17 cellular contexts compared by ENCODE assay signal in the genomic region with DNA sequence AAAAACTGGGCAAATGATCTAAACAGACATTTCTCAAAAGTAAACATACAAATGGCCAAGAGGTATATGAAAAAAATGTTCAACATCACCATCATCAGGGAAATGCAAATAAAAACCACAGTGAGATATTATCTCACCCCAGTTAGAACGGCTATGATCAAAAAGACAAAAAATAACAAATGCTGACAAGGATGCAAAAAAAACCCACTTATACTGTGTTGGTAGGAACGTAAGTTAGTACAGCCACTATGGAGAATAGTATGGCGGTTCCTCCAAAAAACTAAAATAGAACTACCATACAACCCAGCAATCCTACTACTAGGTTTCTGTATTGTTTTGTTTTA.
DNase-seq lines count a peak whose midpoint lies in the region; ATAC-seq and TF ChIP-seq lines count a peak whose summit lies in the region.
"Had no signal": no experiment of that assay in that cellular context is flagged by ENCODE, and none has a peak within 500 bp of the region (broad histone marks: within the 10 kb centered on the region; RNA-seq: fewer than 3 reads in every experiment).

No MANE protein-coding gene starts in this region.

- ATAC-seq in activated CD8-positive, alpha-beta T cell treated with anti-CD3 and anti-CD28 coated beads, Interleukin-2, amount 10 ng/mL, durations not matched to agents 7 days and 5 days = no peak
- no peak for ATAC-seq in activated CD8-positive, alpha-beta T cell treated with anti-CD3 and anti-CD28 coated beads for 36 hours
- ATAC-seq in natural killer cell treated with Interleukin-12 subunit alpha and Interleukin-12 subunit beta and Interleukin-15 and Interleukin-18, amount 100 ng/mL, for 72 hours = no peak
- ATAC-seq: HCT116, K562 had no signal

- H3K4me3 ChIP-seq in Jurkat, Clone E6-1 (ENCODE audit: low read length) = peak overlapping the region; percentile 0; the same call in 1 of the 2 replicates
- H3K4me3 ChIP-seq: K562 had no signal

- CTCF ChIA-PET in activated CD8-positive, alpha-beta T cell treated with anti-CD3 and anti-CD28 coated beads, Interleukin-2, amount 10 ng/mL, durations not matched to agents 7 days and 5 days (lab: Charles Lee) = interaction anchor here (1.6 kb wide), 1 partner anchor 112 kb away, joined by 4 read pairs; no protein-coding TSS in a partner anchor
- CTCF ChIA-PET in activated CD8-positive, alpha-beta T cell treated with anti-CD3 and anti-CD28 coated beads for 36 hours (lab: Charles Lee) = no interaction called here

- no peak for TF ChIP-seq CTCF in activated CD8-positive, alpha-beta T cell treated with anti-CD3 and anti-CD28 coated beads for 36 hours (IDR thresholded peaks at IDR 0.05)

- peaks cover 15% of the 10 kb centered on the region for H3K4me1 Mint-ChIP-seq in activated CD8-positive, alpha-beta T cell treated with anti-CD3 and anti-CD28 coated beads, Interleukin-2, amount 10 ng/mL, durations not matched to agents 7 days and 5 days (ENCODE audit: low read depth)
- H3K4me1 Mint-ChIP-seq in activated CD8-positive, alpha-beta T cell treated with anti-CD3 and anti-CD28 coated beads for 36 hours (ENCODE audit: low read depth) = peaks cover 8% of the 10 kb centered on the region
- H3K4me1 Mint-ChIP-seq in T-helper 2 cell treated with Interferon-gamma antibody and Interleukin-4, amounts not matched to agents 5 μg/mL and 100 μg/mL, for 36 hours (ENCODE audit: low read depth) = peaks cover 44% of the 10 kb centered on the region
- peaks cover 12 to 14% of the 10 kb centered on the region in 2 donors for H3K4me1 Mint-ChIP-seq in natural killer cell treated with Interleukin-12 subunit alpha and Interleukin-12 subunit beta and Interleukin-15 and Interleukin-18, amount 100 ng/mL, for 72 hours (ENCODE audit: low read depth in 2 of 2)
- H3K4me1 Mint-ChIP-seq: B cell had no signal

- no peaks in the 10 kb centered on the region for H3K36me3 Mint-ChIP-seq in activated CD8-positive, alpha-beta T cell treated with anti-CD3 and anti-CD28 coated beads, Interleukin-2, amount 10 ng/mL, durations not matched to agents 7 days and 5 days (ENCODE audit: low read depth)
- H3K36me3 Mint-ChIP-seq in activated CD8-positive, alpha-beta T cell treated with anti-CD3 and anti-CD28 coated beads for 36 hours (ENCODE audit: low read depth) = no peaks in the 10 kb centered on the region
- peaks cover 4% of the 10 kb centered on the region for H3K36me3 Mint-ChIP-seq in T-helper 2 cell treated with Interferon-gamma antibody and Interleukin-4, amounts not matched to agents 5 μg/mL and 100 μg/mL, for 36 hours (ENCODE audit: low read depth)
- H3K36me3 Mint-ChIP-seq in natural killer cell treated with Interleukin-12 subunit alpha and Interleukin-12 subunit beta and Interleukin-15 and Interleukin-18, amount 100 ng/mL, for 72 hours = no peaks in the 10 kb centered on the region
- H3K36me3 Mint-ChIP-seq: CD14-positive monocyte; CD8-positive, alpha-beta memory T cell had no signal

- POLR2A ChIA-PET in activated CD8-positive, alpha-beta T cell treated with anti-CD3 and anti-CD28 coated beads, Interleukin-2, amount 10 ng/mL, durations not matched to agents 7 days and 5 days (lab: Charles Lee) = no interaction called here
- POLR2A ChIA-PET in activated CD8-positive, alpha-beta T cell treated with anti-CD3 and anti-CD28 coated beads for 36 hours (lab: Charles Lee) = no interaction called here

- intact Hi-C loops in activated CD8-positive, alpha-beta T cell treated with anti-CD3 and anti-CD28 coated beads for 36 hours (cut with micrococcal nuclease) = no loop called here

- H3K27me3 Mint-ChIP-seq in activated CD8-positive, alpha-beta T cell treated with anti-CD3 and anti-CD28 coated beads, Interleukin-2, amount 10 ng/mL, durations not matched to agents 7 days and 5 days (ENCODE audit: low read depth) = peaks cover 49% of the 10 kb centered on the region
- H3K27me3 Mint-ChIP-seq in activated CD8-positive, alpha-beta T cell treated with anti-CD3 and anti-CD28 coated beads for 36 hours = peaks cover 35% of the 10 kb centered on the region
- peaks cover 61% of the 10 kb centered on the region for H3K27me3 Mint-ChIP-seq in T-helper 2 cell treated with Interferon-gamma antibody and Interleukin-4, amounts not matched to agents 5 μg/mL and 100 μg/mL, for 36 hours (ENCODE audit: low read depth)
- H3K27me3 Mint-ChIP-seq in natural killer cell treated with Interleukin-12 subunit alpha and Interleukin-12 subunit beta and Interleukin-15 and Interleukin-18, amount 100 ng/mL, for 72 hours = peaks cover 32 to 47% of the 10 kb centered on the region in 2 donors

- no peak overlapping the region for H3K4me3 Mint-ChIP-seq in activated CD8-positive, alpha-beta T cell treated with anti-CD3 and anti-CD28 coated beads, Interleukin-2, amount 10 ng/mL, durations not matched to agents 7 days and 5 days
- H3K4me3 Mint-ChIP-seq in activated CD8-positive, alpha-beta T cell treated with anti-CD3 and anti-CD28 coated beads for 36 hours = no peak overlapping the region
- peak overlapping the region; percentile 73 for H3K4me3 Mint-ChIP-seq in T-helper 2 cell treated with Interferon-gamma antibody and Interleukin-4, amounts not matched to agents 5 μg/mL and 100 μg/mL, for 36 hours
- H3K4me3 Mint-ChIP-seq in natural killer cell treated with Interleukin-12 subunit alpha and Interleukin-12 subunit beta and Interleukin-15 and Interleukin-18, amount 100 ng/mL, for 72 hours = peak overlapping the region; percentile 16
- H3K4me3 Mint-ChIP-seq: B cell, CD14-positive monocyte had no signal

- peak overlapping the region; percentile 10 for H3K27ac Mint-ChIP-seq in activated CD8-positive, alpha-beta T cell treated with anti-CD3 and anti-CD28 coated beads, Interleukin-2, amount 10 ng/mL, durations not matched to agents 7 days and 5 days
- H3K27ac Mint-ChIP-seq in activated CD8-positive, alpha-beta T cell treated with anti-CD3 and anti-CD28 coated beads for 36 hours = no peak overlapping the region
- peak overlapping the region; percentile 94 for H3K27ac Mint-ChIP-seq in T-helper 2 cell treated with Interferon-gamma antibody and Interleukin-4, amounts not matched to agents 5 μg/mL and 100 μg/mL, for 36 hours
- H3K27ac Mint-ChIP-seq in natural killer cell treated with Interleukin-12 subunit alpha and Interleukin-12 subunit beta and Interleukin-15 and Interleukin-18, amount 100 ng/mL, for 72 hours = no peak overlapping the region
- H3K27ac Mint-ChIP-seq: B cell, CD14-positive monocyte had no signal

- no peak for DNase-seq in activated CD8-positive, alpha-beta T cell treated with anti-CD3 and anti-CD28 coated beads, Interleukin-2, amount 10 ng/mL, durations not matched to agents 7 days and 5 days
- no peak for DNase-seq in activated CD8-positive, alpha-beta T cell treated with anti-CD3 and anti-CD28 coated beads for 36 hours
- DNase-seq in Jurkat, Clone E6-1 (ENCODE audit: low read depth, low spot score) = peak; percentile 32
- DNase-seq in T-helper 2 cell treated with Interferon-gamma antibody and Interleukin-4, amounts not matched to agents 5 μg/mL and 100 μg/mL, for 36 hours (ENCODE audit: low spot score) = no peak
- DNase-seq in natural killer cell treated with Interleukin-12 subunit alpha and Interleukin-12 subunit beta and Interleukin-15 and Interleukin-18, amount 100 ng/mL, for 72 hours (ENCODE audit: low spot score) = no peak
- no peak for DNase-seq in UCSD-AML1 (lab: John Stamatoyannopoulos, UW; ENCODE audit: unreplicated experiment)
- DNase-seq in OCI-M2 (lab: John Stamatoyannopoulos, UW; ENCODE audit: unreplicated experiment) = no peak
- no peak for DNase-seq in DMS53 treated with DMSO at 0.1 percent for 48 hours (lab: John Stamatoyannopoulos, UW; ENCODE audit: unreplicated experiment)
- DNase-seq: Caco-2; CD8-positive, alpha-beta memory T cell; DMS79; EL; GOT3 had no signal

- no peaks in the 10 kb centered on the region for H3K9me3 Mint-ChIP-seq in activated CD8-positive, alpha-beta T cell treated with anti-CD3 and anti-CD28 coated beads, Interleukin-2, amount 10 ng/mL, durations not matched to agents 7 days and 5 days (ENCODE audit: insufficient read depth)
- no peaks in the 10 kb centered on the region for H3K9me3 Mint-ChIP-seq in activated CD8-positive, alpha-beta T cell treated with anti-CD3 and anti-CD28 coated beads for 36 hours
- no peaks in the 10 kb centered on the region for H3K9me3 Mint-ChIP-seq in T-helper 2 cell treated with Interferon-gamma antibody and Interleukin-4, amounts not matched to agents 5 μg/mL and 100 μg/mL, for 36 hours
- no peaks in the 10 kb centered on the region for H3K9me3 Mint-ChIP-seq in natural killer cell treated with Interleukin-12 subunit alpha and Interleukin-12 subunit beta and Interleukin-15 and Interleukin-18, amount 100 ng/mL, for 72 hours

Comparison
In these comparisons a context has a peak if more than half of its experiments do, and no peak if none do; other contexts are left out.
1. H3K27ac Mint-ChIP-seq: peak in activated CD8-positive, alpha-beta T cell treated with anti-CD3 and anti-CD28 coated beads, Interleukin-2, amount 10 ng/mL, durations not matched to agents 7 days and 5 days (single experiment) and T-helper 2 cell treated with Interferon-gamma antibody and Interleukin-4, amounts not matched to agents 5 μg/mL and 100 μg/mL, for 36 hours (single experiment); none in activated CD8-positive, alpha-beta T cell treated with anti-CD3 and anti-CD28 coated beads for 36 hours (single experiment) and natural killer cell treated with Interleukin-12 subunit alpha and Interleukin-12 subunit beta and Interleukin-15 and Interleukin-18, amount 100 ng/mL, for 72 hours (0 of 2).
2. H3K4me3 Mint-ChIP-seq: peak in T-helper 2 cell treated with Interferon-gamma antibody and Interleukin-4, amounts not matched to agents 5 μg/mL and 100 μg/mL, for 36 hours (single experiment) and natural killer cell treated with Interleukin-12 subunit alpha and Interleukin-12 subunit beta and Interleukin-15 and Interleukin-18, amount 100 ng/mL, for 72 hours (single experiment); none in activated CD8-positive, alpha-beta T cell treated with anti-CD3 and anti-CD28 coated beads, Interleukin-2, amount 10 ng/mL, durations not matched to agents 7 days and 5 days (single experiment) and activated CD8-positive, alpha-beta T cell treated with anti-CD3 and anti-CD28 coated beads for 36 hours (single experiment).